22 cellular contexts compared by ENCODE assay signal in genomic region chr1:7860130-7860529, GRCh38. TPM values are rescaled to one million over a fixed set of nuclear protein-coding genes. Genes with fewer than 3 reads are reported as not detected.
"Had no signal": no experiment of that assay in that cellular context is flagged by ENCODE, and none has a peak within 500 bp of the region (broad histone marks: within the 10 kb centered on the region; RNA-seq: fewer than 3 reads in every experiment).

No MANE protein-coding gene starts in this region.

- H3K4me1 ChIP-seq: SJCRH30 had no signal

- FAIRE-seq: HepG2 had no signal

- H3K27me3 ChIP-seq: MG63 had no signal

- H3K9me3 ChIP-seq: MG63, SJCRH30 had no signal

- H3K4me3 ChIP-seq: MG63, SJCRH30 had no signal

- DNase-seq: IMR-90, Karpas-422, KG1, MG63, NCI-H1092, NCI-H1436, NCI-H187, NCI-H2029, NCI-H2081 treated with DMSO at 0.1 percent for 48 hours, NCI-H2171, NCI-H226, NCI-H446, NCI-H510A, NCI-H524 treated with DMSO at 0.1 percent for 48 hours, NCI-H69, NCI-H774, SHP77 treated with DMSO at 0.1 percent for 48 hours, SJCRH30 had no signal

- H3K36me3 ChIP-seq: MG63, SJCRH30 had no signal

- ATAC-seq: HepG2, Right ventricle myocardium inferior, SK-N-SH treated with all-trans-retinoic acid at 6 μM for 48 hours had no signal

- H3K27ac ChIP-seq: SJCRH30 had no signal

RNA-seq across cellular contexts. Expression of gene UTS2, which starts 7.3 kb away (rescaled TPM):
- total RNA-seq: HepG2, HT1080, IMR-90, Right ventricle myocardium inferior, SJCRH30 had no signal
- polyA plus RNA-seq: HepG2, IMR-90 had no signal
